ENCODE assay signal across 2 cellular contexts in genomic region chr6:116692873-116693272, GRCh38.
A peak's percentile ranks its signal among the peaks of the same experiment; 100 is the strongest.
TF ChIP-seq lines count a peak whose summit lies in the region.
"Not testable (repeated sequence)": the region's sequence is repeated elsewhere in the genome, so short reads cannot be mapped to it uniquely, and the experiment has no call there.

No MANE protein-coding gene starts in this region.

- peaks cover 13 to 24% of the 10 kb centered on the region in 2 experiments; a peak in 2 of 3 replicates for H3K36me3 ChIP-seq in HEK293 (ENCODE audit: control insufficient read depth in 2 of 2, insufficient read depth in 1 of 2, low read length in 2 of 2)

- H3K4me3 ChIP-seq in HEK293 (ENCODE audit: low read depth, low read length): not testable (repeated sequence)

- not testable (repeated sequence) for H3K9me3 ChIP-seq in HEK293 (ENCODE audit: control insufficient read depth, insufficient read depth, low read depth, low read length)

- CTCF ChIA-PET in HEK293 (lab: Yijun Ruan, JAX): not testable (repeated sequence)

- POLR2A ChIA-PET in HEK293 (lab: Yijun Ruan, JAX): not testable (repeated sequence)

- TF ChIP-seq CTCF in HEK293 (tag by site-specific recombination; IDR thresholded peaks at IDR 0.05); VCaP (conservative IDR thresholded peaks at IDR 0.05): not testable (repeated sequence)

- H3K27ac ChIP-seq in HEK293 (ENCODE audit: extremely low read depth, low read depth, low read length): not testable (repeated sequence)
- H3K27ac ChIP-seq in VCaP: peak overlapping the region; percentile 59

- H3K4me1 ChIP-seq in HEK293 (ENCODE audit: control insufficient read depth, insufficient read depth, low read length): not testable (repeated sequence)

TF ChIP-seq in HEK293, 187 proteins besides CTCF, POLR2A, EP300 and RAD21:
- TF ChIP-seq ZNF146 (tag by site-specific recombination; IDR thresholded peaks at IDR 0.05): peak; percentile 93
